ENCODE assay signal across 24 cellular contexts in the genomic region with DNA sequence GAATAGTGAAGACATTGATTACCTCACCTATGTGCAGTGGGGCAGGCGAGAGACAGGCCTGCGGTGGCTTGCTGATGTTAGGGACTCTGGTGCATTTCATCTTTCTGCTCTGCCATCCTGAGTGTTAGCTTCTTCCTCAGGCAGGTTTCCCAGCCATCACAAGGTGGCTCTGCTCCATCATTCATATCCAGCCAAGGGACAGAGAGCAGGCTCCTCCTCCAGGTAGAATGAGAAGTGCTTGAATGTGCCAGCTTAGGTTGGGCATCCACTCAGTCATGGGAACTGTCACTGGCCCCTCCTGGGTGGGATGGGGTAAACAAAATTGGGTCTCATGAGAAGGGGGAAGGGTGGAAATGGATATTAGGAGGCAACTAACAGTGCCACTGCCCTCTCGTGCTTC. TPM values are rescaled to one million over a fixed set of nuclear protein-coding genes. Genes with fewer than 3 reads are reported as not detected.
DNase-seq lines count a peak whose midpoint lies in the region; ATAC-seq, FAIRE-seq and TF ChIP-seq lines count a peak whose summit lies in the region.
"Had no signal": no experiment of that assay in that cellular context is flagged by ENCODE, and none has a peak within 500 bp of the region (broad histone marks: within the 10 kb centered on the region; RNA-seq: fewer than 3 reads in every experiment).

No MANE protein-coding gene starts in this region.

- DNase-seq in Caki2 (ENCODE audit: low read depth) = peak; percentile 14
- DNase-seq in SW480 (ENCODE audit: low spot score) = peak; percentile 16
- DNase-seq in frontal cortex (ENCODE audit: low spot score in 2 of 2) = peak; percentile 34 to 46
- DNase-seq in osteoblast (ENCODE audit: insufficient read length, low spot score, missing footprints) = peak; percentile 51
- no peak for DNase-seq in stimulated activated CD4-positive, alpha-beta T cell treated with anti-CD3 and anti-CD28 coated beads, Interleukin-4, amount 100 ng/mL, for 1 hour
- DNase-seq in NCI-H187 (lab: John Stamatoyannopoulos, UW) = no peak
- DNase-seq: activated CD4-positive, alpha-beta T cell treated with anti-CD3 and anti-CD28 coated beads for 4 hours; activated naive CD4-positive, alpha-beta T cell treated with anti-CD3 and anti-CD28 coated beads, Interleukin-2, amount 10 ng/mL, durations not matched to agents 7 days and 5 days; activated T-cell treated with anti-CD3 and anti-CD28 coated beads, Interleukin-2, amount 50 U/mL, for 72 hours; aorta; CD8-positive, alpha-beta T cell; DMS153; heart right ventricle; MM.1S; naive thymus-derived CD8-positive, alpha-beta T cell; NCI-H1417 treated with DMSO at 0.1 percent for 48 hours; NCI-H526 treated with DMSO at 0.1 percent for 48 hours; SJCRH30 had no signal

- H3K36me3 ChIP-seq in osteoblast (ENCODE audit: insufficient read depth, low read length) = peaks cover 48% of the 10 kb centered on the region

- H4K20me1 ChIP-seq in osteoblast (ENCODE audit: insufficient read depth, low read length) = peaks cover 21% of the 10 kb centered on the region

- H3K27me3 ChIP-seq in osteoblast (ENCODE audit: insufficient read depth, low read length) = no peaks in the 10 kb centered on the region
- H3K27me3 ChIP-seq: heart right ventricle, right atrium auricular region, SJCRH30, tibial nerve had no signal

- TF ChIP-seq CTCF in osteoblast (IDR thresholded peaks at IDR 0.05; ENCODE audit: extremely low read depth, low read depth, low read length) = no peak

- H3K4me2 ChIP-seq in osteoblast (ENCODE audit: insufficient read depth, low read length) = no peak overlapping the region

- H3K27ac ChIP-seq in osteoblast (ENCODE audit: low read depth, low read length) = no peak overlapping the region
- H3K27ac ChIP-seq: epithelial cell of prostate, heart right ventricle, right atrium auricular region, SJCRH30, tibial nerve had no signal

- peaks cover 1% of the 10 kb centered on the region for H3K4me1 ChIP-seq in osteoblast (ENCODE audit: insufficient read depth, low read length)
- H3K4me1 ChIP-seq: SJCRH30 had no signal

- in situ Hi-C loops in Caki2 (cut with HindIII; ENCODE audit: low pct_unique_long_range_greater_than_20kb, low sequenced_read_pairs) = no loop called here

- H3K79me2 ChIP-seq in osteoblast (ENCODE audit: insufficient read depth, low read length) = peaks cover 30% of the 10 kb centered on the region

- FAIRE-seq in frontal cortex (lab: Jason Lieb, UNC) = no peak
- FAIRE-seq: G401.6 had no signal

- no peak overlapping the region for H3K4me3 ChIP-seq in osteoblast (ENCODE audit: insufficient read depth, low read length)
- H3K4me3 ChIP-seq: heart right ventricle, right atrium auricular region, SJCRH30, tibial nerve had no signal

- no peak overlapping the region for H2AFZ ChIP-seq in osteoblast (ENCODE audit: low read length)

- ATAC-seq in GM21717 (IDR thresholded peaks at IDR 0.05; ENCODE audit: unreplicated experiment) = no peak
- ATAC-seq: activated T-cell treated with anti-CD3 and anti-CD28 coated beads, Interleukin-2, amount 50 U/mL, for 72 hours; CD8-positive, alpha-beta T cell; naive thymus-derived CD8-positive, alpha-beta T cell; Panc1 had no signal

- no peaks in the 10 kb centered on the region for H3K9me3 ChIP-seq in osteoblast (ENCODE audit: low read depth, low read length)
- H3K9me3 ChIP-seq: heart right ventricle, right atrium auricular region, SJCRH30, tibial nerve had no signal

RNA-seq across cellular contexts. Expression of a gene that starts 24.8 kb away (rescaled TPM):
- total RNA-seq in Caki2 (2014; rRNA removed; shearing (Covaris generic); ENCODE audit: low replicate concordance) = 11.4 and 20.0 TPM in 2 replicates
- total RNA-seq in frontal cortex = 21.2 TPM
- 25.3 and 30.1 TPM in 2 replicates for total RNA-seq in osteoblast

RNA-seq across cellular contexts. Expression of a gene that starts 35.6 kb away (rescaled TPM):
- 68.1 and 103 TPM in 2 replicates for total RNA-seq in Caki2 (2014; rRNA removed; shearing (Covaris generic); ENCODE audit: low replicate concordance)
- total RNA-seq in frontal cortex (49.7 TPM), osteoblast (31.8 and 35.9 TPM in 2 replicates)

Comparison
In these comparisons a context has a peak if more than half of its experiments do, and no peak if none do; other contexts are left out.
1. DNase-seq: peak in Caki2 (single experiment), SW480 (single experiment), frontal cortex (2 of 2) and osteoblast (single experiment); none in stimulated activated CD4-positive, alpha-beta T cell treated with anti-CD3 and anti-CD28 coated beads, Interleukin-4, amount 100 ng/mL, for 1 hour (single experiment) and NCI-H187 (0 of 2).